ENCODE assay signal across 31 cellular contexts in the genomic region with DNA sequence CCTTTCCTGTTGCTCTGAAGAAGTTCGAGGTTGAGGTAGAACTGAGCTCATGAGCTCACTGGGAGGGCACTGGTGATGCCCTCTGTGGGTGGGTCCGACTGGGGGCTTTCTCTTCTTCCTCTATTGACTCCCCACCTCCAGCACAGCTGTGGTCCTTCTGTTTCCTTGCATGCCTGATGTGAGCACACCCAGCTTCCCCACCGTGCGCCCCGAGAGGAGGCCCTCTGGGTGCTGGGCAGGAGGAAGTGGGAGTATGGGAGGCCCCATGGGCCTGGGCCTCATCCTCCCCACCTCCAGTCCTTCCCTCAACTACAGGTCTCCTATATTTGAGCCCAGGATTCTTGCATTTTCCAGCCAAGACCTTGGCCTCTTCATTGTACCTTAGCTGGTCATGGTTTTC. TPM values are rescaled to one million over a fixed set of nuclear protein-coding genes. Genes with fewer than 3 reads are reported as not detected.
DNase-seq lines count a peak whose midpoint lies in the region; ATAC-seq and TF ChIP-seq lines count a peak whose summit lies in the region.
"Had no signal": no experiment of that assay in that cellular context is flagged by ENCODE, and none has a peak within 500 bp of the region (broad histone marks: within the 10 kb centered on the region; RNA-seq: fewer than 3 reads in every experiment).

No MANE protein-coding gene starts in this region.

- H3K4me3 ChIP-seq in OCI-LY7 (ENCODE audit: low read depth, low read length, poor library complexity, severe bottlenecking) (no peak overlapping the region), psoas muscle (no peak overlapping the region), uterus (no peak overlapping the region), HAP-1 (no peak overlapping the region), Peyer's patch (no peak overlapping the region)
- H3K4me3 ChIP-seq: cardiac muscle cell, lung, prostate gland, SJSA1, skin epidermis, testis had no signal

- H3K9me3 Mint-ChIP-seq in activated CD8-positive, alpha-beta T cell treated with anti-CD3 and anti-CD28 coated beads, Interleukin-2, amount 10 ng/mL, durations not matched to agents 7 days and 5 days (ENCODE audit: insufficient read depth), result no peaks in the 10 kb centered on the region
- H3K9me3 Mint-ChIP-seq in activated CD8-positive, alpha-beta T cell treated with anti-CD3 and anti-CD28 coated beads for 36 hours, result no peaks in the 10 kb centered on the region
- H3K9me3 Mint-ChIP-seq: CD8-positive, alpha-beta memory T cell; dendritic cell treated with granulocyte-macrophage colony-stimulating factor and Interleukin-4, amounts not matched to agents 40 ng/mL and 50 ng/mL, for 4 days had no signal

- no peaks in the 10 kb centered on the region for H3K36me3 ChIP-seq in OCI-LY7 (ENCODE audit: insufficient read depth, low read length)
- H3K36me3 ChIP-seq in psoas muscle (ENCODE audit: insufficient read depth in 1 of 2, low read depth in 1 of 2), result peaks cover 0 to 12% of the 10 kb centered on the region in 2 donors
- no peaks in the 10 kb centered on the region for H3K36me3 ChIP-seq in uterus
- no peaks in the 10 kb centered on the region for H3K36me3 ChIP-seq in HAP-1 (replicated peaks)
- H3K36me3 ChIP-seq in Peyer's patch, result no peaks in the 10 kb centered on the region
- H3K36me3 ChIP-seq: prostate gland had no signal

- no peaks in the 10 kb centered on the region for H3K79me2 ChIP-seq in OCI-LY7 (ENCODE audit: insufficient read depth, low read depth, low read length)

- H3K9me2 ChIP-seq in OCI-LY7 (ENCODE audit: insufficient read depth, low read length), result no peaks in the 10 kb centered on the region

- POLR2A ChIA-PET in activated CD8-positive, alpha-beta T cell treated with anti-CD3 and anti-CD28 coated beads, Interleukin-2, amount 10 ng/mL, durations not matched to agents 7 days and 5 days (lab: Charles Lee), result no interaction called here
- POLR2A ChIA-PET in activated CD8-positive, alpha-beta T cell treated with anti-CD3 and anti-CD28 coated beads for 36 hours (lab: Charles Lee), result no interaction called here
- POLR2A ChIA-PET in OCI-LY7 (lab: Charles Lee), result interaction anchor here (0.6 to 1.2 kb wide), 3 partner anchors 9 to 18 kb away, joined by 3 to 4 read pairs (median 4); no protein-coding TSS in a partner anchor

- H3K36me3 Mint-ChIP-seq in activated CD8-positive, alpha-beta T cell treated with anti-CD3 and anti-CD28 coated beads, Interleukin-2, amount 10 ng/mL, durations not matched to agents 7 days and 5 days (ENCODE audit: low read depth), result no peaks in the 10 kb centered on the region
- no peaks in the 10 kb centered on the region for H3K36me3 Mint-ChIP-seq in activated CD8-positive, alpha-beta T cell treated with anti-CD3 and anti-CD28 coated beads for 36 hours (ENCODE audit: low read depth)
- H3K36me3 Mint-ChIP-seq: CD8-positive, alpha-beta memory T cell had no signal

- WGBS in psoas muscle, 3 donors, result 82 to 86% (median 84%) methylated on average over 5 of the region's 5 CpGs

- TF ChIP-seq CTCF in activated CD8-positive, alpha-beta T cell treated with anti-CD3 and anti-CD28 coated beads for 36 hours (IDR thresholded peaks at IDR 0.05), result no peak
- TF ChIP-seq CTCF in OCI-LY7 (conservative IDR thresholded peaks at IDR 0.05; ENCODE audit: low read length) (no peak), psoas muscle (IDR thresholded peaks at IDR 0.05) (no peak), uterus (IDR thresholded peaks at IDR 0.05) (no peak), Peyer's patch (IDR thresholded peaks at IDR 0.05) (no peak)

- no peak for ATAC-seq in activated CD8-positive, alpha-beta T cell treated with anti-CD3 and anti-CD28 coated beads, Interleukin-2, amount 10 ng/mL, durations not matched to agents 7 days and 5 days
- ATAC-seq in activated CD8-positive, alpha-beta T cell treated with anti-CD3 and anti-CD28 coated beads for 36 hours, result no peak
- no peak for ATAC-seq in psoas muscle
- ATAC-seq: HCT116, HepG2 had no signal

- no peak overlapping the region for H2AFZ ChIP-seq in OCI-LY7 (ENCODE audit: low read length)

- H3K9me3 ChIP-seq in OCI-LY7 (ENCODE audit: low read length) (no peaks in the 10 kb centered on the region), psoas muscle (no peaks in the 10 kb centered on the region), uterus (no peaks in the 10 kb centered on the region), HAP-1 (no peaks in the 10 kb centered on the region), Peyer's patch (no peaks in the 10 kb centered on the region)
- H3K9me3 ChIP-seq: prostate gland, SJSA1, testis had no signal

- H3K4me2 ChIP-seq in OCI-LY7 (ENCODE audit: low read length), result no peak overlapping the region

- H3K27ac Mint-ChIP-seq in activated CD8-positive, alpha-beta T cell treated with anti-CD3 and anti-CD28 coated beads, Interleukin-2, amount 10 ng/mL, durations not matched to agents 7 days and 5 days, result peak overlapping the region; percentile 65
- no peak overlapping the region for H3K27ac Mint-ChIP-seq in activated CD8-positive, alpha-beta T cell treated with anti-CD3 and anti-CD28 coated beads for 36 hours
- H3K27ac Mint-ChIP-seq: CD8-positive, alpha-beta memory T cell; dendritic cell treated with granulocyte-macrophage colony-stimulating factor and Interleukin-4, amounts not matched to agents 40 ng/mL and 50 ng/mL, for 4 days had no signal

- H3K27ac ChIP-seq in OCI-LY7 (ENCODE audit: low read depth, low read length, poor library complexity, severe bottlenecking) (no peak overlapping the region), psoas muscle (peak overlapping the region; percentile 94), uterus (peak overlapping the region; percentile 97 to 98), Peyer's patch (no peak overlapping the region)
- H3K27ac ChIP-seq: cardiac muscle cell, prostate gland, SJSA1, skin epidermis, testis had no signal

- CTCF ChIA-PET in activated CD8-positive, alpha-beta T cell treated with anti-CD3 and anti-CD28 coated beads, Interleukin-2, amount 10 ng/mL, durations not matched to agents 7 days and 5 days (lab: Charles Lee), result interaction anchor here (0.9 to 2.2 kb wide), 6 partner anchors 26 to 74 kb away, joined by 3 to 11 read pairs (median 6); partner anchors contain the start of gene GMPPA
- CTCF ChIA-PET in activated CD8-positive, alpha-beta T cell treated with anti-CD3 and anti-CD28 coated beads for 36 hours (lab: Charles Lee), result interaction anchor here (0.7 to 5.1 kb wide), 8 partner anchors 7 to 75 kb away, joined by 3 to 38 read pairs (median 8); no protein-coding TSS in a partner anchor
- CTCF ChIA-PET in OCI-LY7 (lab: Charles Lee; ENCODE audit: unreplicated experiment), result interaction anchor here (0.6 to 1.1 kb wide), 5 partner anchors 14 to 56 kb away, joined by 3 to 6 read pairs (median 3); no protein-coding TSS in a partner anchor

- intact Hi-C loops in activated CD8-positive, alpha-beta T cell treated with anti-CD3 and anti-CD28 coated beads for 36 hours (cut with micrococcal nuclease), result no loop called here
- intact Hi-C loops in OCI-LY7 (cut with micrococcal nuclease; ENCODE audit: unreplicated experiment), result no loop called here
- intact Hi-C loops in psoas muscle (cut with DNase I), result no loop called here
- intact Hi-C loops in uterus (cut with DNase I; ENCODE audit: low total_unique reads), result no loop called here

- H3K4me1 Mint-ChIP-seq in activated CD8-positive, alpha-beta T cell treated with anti-CD3 and anti-CD28 coated beads, Interleukin-2, amount 10 ng/mL, durations not matched to agents 7 days and 5 days (ENCODE audit: low read depth), result peaks cover 77% of the 10 kb centered on the region
- H3K4me1 Mint-ChIP-seq in activated CD8-positive, alpha-beta T cell treated with anti-CD3 and anti-CD28 coated beads for 36 hours (ENCODE audit: low read depth), result peaks cover 32% of the 10 kb centered on the region

- in situ Hi-C loops in HAP-1 (cut with MboI; ENCODE audit: low sequenced_read_pairs), result no loop called here

- H3K4me3 Mint-ChIP-seq in activated CD8-positive, alpha-beta T cell treated with anti-CD3 and anti-CD28 coated beads, Interleukin-2, amount 10 ng/mL, durations not matched to agents 7 days and 5 days, result no peak overlapping the region
- H3K4me3 Mint-ChIP-seq in activated CD8-positive, alpha-beta T cell treated with anti-CD3 and anti-CD28 coated beads for 36 hours, result no peak overlapping the region
- H3K4me3 Mint-ChIP-seq: CD8-positive, alpha-beta memory T cell; dendritic cell treated with granulocyte-macrophage colony-stimulating factor and Interleukin-4, amounts not matched to agents 40 ng/mL and 50 ng/mL, for 4 days had no signal

- peaks cover 5% of the 10 kb centered on the region for H3K27me3 Mint-ChIP-seq in activated CD8-positive, alpha-beta T cell treated with anti-CD3 and anti-CD28 coated beads, Interleukin-2, amount 10 ng/mL, durations not matched to agents 7 days and 5 days (ENCODE audit: low read depth)
- peaks cover 2% of the 10 kb centered on the region for H3K27me3 Mint-ChIP-seq in activated CD8-positive, alpha-beta T cell treated with anti-CD3 and anti-CD28 coated beads for 36 hours

- H3K4me1 ChIP-seq in OCI-LY7 (ENCODE audit: insufficient read depth, low read length, poor library complexity, severe bottlenecking) (peaks cover 5% of the 10 kb centered on the region), psoas muscle (peaks cover 65% of the 10 kb centered on the region), uterus (peaks cover 15 to 22% of the 10 kb centered on the region in 2 donors), HAP-1 (no peaks in the 10 kb centered on the region), Peyer's patch (no peaks in the 10 kb centered on the region)

- H4K20me1 ChIP-seq in OCI-LY7 (ENCODE audit: insufficient read depth, low read length), result no peaks in the 10 kb centered on the region

- TF ChIP-seq POLR2A in uterus (IDR thresholded peaks at IDR 0.05) (no peak), Peyer's patch (IDR thresholded peaks at IDR 0.05) (no peak)

- no TSS peak for BruUV-seq in OCI-LY7 (replicated peaks; lab: Mats Ljungman, UMichigan)

- H3K27me3 ChIP-seq in psoas muscle (ENCODE audit: insufficient read depth in 3 of 3, low read length in 2 of 3), result no peaks in the 10 kb centered on the region
- no peaks in the 10 kb centered on the region for H3K27me3 ChIP-seq in uterus
- H3K27me3 ChIP-seq in HAP-1 (ENCODE audit: low read depth), result no peaks in the 10 kb centered on the region
- H3K27me3 ChIP-seq in Peyer's patch, result no peaks in the 10 kb centered on the region
- H3K27me3 ChIP-seq: cardiac muscle cell, SJSA1, testis had no signal

- DNase-seq in activated CD8-positive, alpha-beta T cell treated with anti-CD3 and anti-CD28 coated beads, Interleukin-2, amount 10 ng/mL, durations not matched to agents 7 days and 5 days, result no peak
- no peak for DNase-seq in activated CD8-positive, alpha-beta T cell treated with anti-CD3 and anti-CD28 coated beads for 36 hours
- peak; percentile 11 for DNase-seq in OCI-LY7 (ENCODE audit: low spot score)
- peak in 1 of 2 donors; percentile 4 for DNase-seq in psoas muscle
- no peak for DNase-seq in uterus
- DNase-seq in HAP-1 (ENCODE audit: low spot score in 2 of 2), result no peak
- DNase-seq in Peyer's patch, result no peak
- no peak for DNase-seq in stimulated activated CD4-positive, alpha-beta T cell treated with anti-CD3 and anti-CD28 coated beads, Interleukin-4, amount 100 ng/mL, for 4 hours
- DNase-seq: activated CD4-positive, CD25-positive, alpha-beta regulatory T cell treated with anti-CD3 and anti-CD28 coated beads, Interleukin-2, amount 50 U/mL, for 72 hours; activated naive CD4-positive, alpha-beta T cell treated with anti-CD3 and anti-CD28 coated beads, Interleukin-2, amount 50 U/mL, for 16 hours; activated T-cell treated with anti-CD3 and anti-CD28 coated beads, Interleukin-2, amount 50 U/mL, for 48 hours; amygdala; CD8-positive, alpha-beta memory T cell; DMS153; kidney; NCI-H1105; NCI-H1930; NCI-H2227 treated with DMSO at 0.1 percent for 48 hours; NCI-H748 treated with DMSO at 0.1 percent for 48 hours; T-helper 1 cell; testis had no signal

RNA-seq across cellular contexts. Expression of gene SPEG, which starts 21.0 kb away (rescaled TPM):
- 10 to 100 TPM; 10.8 to 11.6 TPM for total RNA-seq in activated CD8-positive, alpha-beta T cell treated with anti-CD3 and anti-CD28 coated beads, Interleukin-2, amount 10 ng/mL, durations not matched to agents 7 days and 5 days
- total RNA-seq in activated CD8-positive, alpha-beta T cell treated with anti-CD3 and anti-CD28 coated beads for 36 hours, result 1 to 10 TPM; 2.1 to 2.3 TPM
- 0.13 TPM in 1 of 2 replicates, not detected in the other for total RNA-seq in OCI-LY7 (2014; rRNA removed; shearing (Covaris generic))
- 0.35 and 0.46 TPM in 2 replicates for total RNA-seq in OCI-LY7 (2022)
- 100 to 1,000 TPM; 239 to 419 (median 304) TPM for total RNA-seq in psoas muscle
- 100 to 1,000 TPM in 2 of 3 donors, 10 to 100 TPM in 1; 34.8 to 190 (median 133) TPM for polyA plus RNA-seq in psoas muscle
- total RNA-seq in uterus, result 100 to 1,000 TPM in 1 of 4 donors, 10 to 100 TPM in 3; 22.9 to 318 (median 36.1) TPM
- total RNA-seq in Peyer's patch, result 10 to 100 TPM in 2 of 4 donors, 1 to 10 TPM in 2; 3.2 to 49.5 (median 10.2) TPM

RNA-seq across cellular contexts. Expression of gene DES, which starts 37.5 kb away (rescaled TPM):
- not detected for total RNA-seq in activated CD8-positive, alpha-beta T cell treated with anti-CD3 and anti-CD28 coated beads, Interleukin-2, amount 10 ng/mL, durations not matched to agents 7 days and 5 days
- not detected for total RNA-seq in activated CD8-positive, alpha-beta T cell treated with anti-CD3 and anti-CD28 coated beads for 36 hours
- not detected in 2 replicates for total RNA-seq in OCI-LY7 (2014; rRNA removed; shearing (Covaris generic))
- total RNA-seq in OCI-LY7 (2022), result not detected in 2 replicates
- over 10,000 TPM; 12,653 to 14,820 (median 13,821) TPM for total RNA-seq in psoas muscle
- polyA plus RNA-seq in psoas muscle, result over 10,000 TPM in 2 of 3 donors, 1,000 to 10,000 TPM in 1; 8,143 to 13,925 (median 13,727) TPM
- 1,000 to 10,000 TPM in 2 of 4 donors, 100 to 1,000 TPM in 2; 578 to 3,551 (median 1,628) TPM for total RNA-seq in uterus
- 100 to 1,000 TPM in 2 of 4 donors, 10 to 100 TPM in 2; 82.0 to 574 (median 112) TPM for total RNA-seq in Peyer's patch
- total RNA-seq: activated CD8-positive, alpha-beta memory T cell treated with anti-CD3 and anti-CD28 coated beads for 36 hours; CD8-positive, alpha-beta memory T cell; HepG2 had no signal
- polyA plus RNA-seq: CD8-positive, alpha-beta memory T cell; HepG2 had no signal

RNA-seq across cellular contexts. Expression of gene GMPPA, which starts 43.1 kb away (rescaled TPM):
- 10 to 100 TPM; 37.8 to 41.2 TPM for total RNA-seq in activated CD8-positive, alpha-beta T cell treated with anti-CD3 and anti-CD28 coated beads, Interleukin-2, amount 10 ng/mL, durations not matched to agents 7 days and 5 days
- 10 to 100 TPM; 32.4 to 34.2 TPM for total RNA-seq in activated CD8-positive, alpha-beta T cell treated with anti-CD3 and anti-CD28 coated beads for 36 hours
- total RNA-seq in OCI-LY7 (2014; rRNA removed; shearing (Covaris generic)), result 22.3 and 28.4 TPM in 2 replicates
- total RNA-seq in OCI-LY7 (2022), result 42.9 and 46.4 TPM in 2 replicates
- total RNA-seq in psoas muscle, result 10 to 100 TPM; 14.4 to 23.4 (median 18.2) TPM
- 10 to 100 TPM; 20.0 to 33.8 (median 26.9) TPM for polyA plus RNA-seq in psoas muscle
- total RNA-seq in uterus, result 10 to 100 TPM; 14.1 to 39.5 (median 27.6) TPM
- 10 to 100 TPM; 35.0 to 69.6 (median 38.9) TPM for total RNA-seq in Peyer's patch

RNA-seq across cellular contexts. Expression of gene ASIC4, which starts 58.6 kb away (rescaled TPM):
- total RNA-seq in activated CD8-positive, alpha-beta T cell treated with anti-CD3 and anti-CD28 coated beads, Interleukin-2, amount 10 ng/mL, durations not matched to agents 7 days and 5 days, result not detected
- total RNA-seq in activated CD8-positive, alpha-beta T cell treated with anti-CD3 and anti-CD28 coated beads for 36 hours, result not detected
- total RNA-seq in OCI-LY7 (2014; rRNA removed; shearing (Covaris generic)), result 0.39 and 0.73 TPM in 2 replicates
- 0.74 and 0.96 TPM in 2 replicates for total RNA-seq in OCI-LY7 (2022)
- under 1 TPM in 2 of 4 donors, not detected in 2; 0.30 to 0.34 TPM for total RNA-seq in psoas muscle
- polyA plus RNA-seq in psoas muscle, result under 1 TPM in 2 of 3 donors, not detected in 1; 0.03 to 0.23 TPM
- under 1 TPM in 2 of 4 donors, not detected in 2; 0.21 to 0.30 TPM for total RNA-seq in uterus
- under 1 TPM in 1 of 4 donors, not detected in 3; 0.27 TPM for total RNA-seq in Peyer's patch
- total RNA-seq: activated CD8-positive, alpha-beta memory T cell treated with anti-CD3 and anti-CD28 coated beads for 36 hours; CD8-positive, alpha-beta memory T cell; HepG2; kidney; LHCN-M2; SJSA1 had no signal
- polyA plus RNA-seq: CD8-positive, alpha-beta memory T cell had no signal

Comparison
In these comparisons a context has a peak if more than half of its experiments do, and no peak if none do; other contexts are left out.
1. H3K27ac ChIP-seq: peak in psoas muscle (single experiment) and uterus (2 of 2); none in OCI-LY7 (single experiment) and Peyer's patch (0 of 4).
2. RNA of gene DES, which starts 37.5 kb away (total RNA-seq): 12,653 to 14,820 TPM in psoas muscle, 578 to 3,551 TPM in uterus and 82.0 to 574 TPM in Peyer's patch; not detected in activated CD8-positive, alpha-beta T cell treated with anti-CD3 and anti-CD28 coated beads, Interleukin-2, amount 10 ng/mL, durations not matched to agents 7 days and 5 days, not detected in activated CD8-positive, alpha-beta T cell treated with anti-CD3 and anti-CD28 coated beads for 36 hours and not detected in OCI-LY7; every median in the first group is over 10 times any median in the second.